ENCODE assay signal across 15 cellular contexts in genomic region chr4:9490986-9491385, GRCh38. TPM values are rescaled to one million over a fixed set of nuclear protein-coding genes. Genes with fewer than 3 reads are reported as not detected.
"Had no signal": no experiment of that assay in that cellular context is flagged by ENCODE, and none has a peak within 500 bp of the region (broad histone marks: within the 10 kb centered on the region; RNA-seq: fewer than 3 reads in every experiment).

No MANE protein-coding gene starts in this region.

RNA-seq across cellular contexts. Expression of gene DEFB131A, which starts 46.8 kb away (rescaled TPM):
- total RNA-seq: stomach, subcutaneous adipose tissue, suprapubic skin, temporal lobe, testis, thoracic aorta, thyroid gland, tibial nerve, transverse colon, upper lobe of left lung, upper lobe of right lung, ureter, urinary bladder, uterus, vagina had no signal
